9 cellular contexts compared by ENCODE assay signal in genomic region chr3:48467473-48468267, GRCh38. TPM values are rescaled to one million over a fixed set of nuclear protein-coding genes. Genes with fewer than 3 reads are reported as not detected.
DNase-seq lines count a peak whose midpoint lies in the region; ATAC-seq, FAIRE-seq and TF ChIP-seq lines count a peak whose summit lies in the region.
"Had no signal": no experiment of that assay in that cellular context is flagged by ENCODE, and none has a peak within 500 bp of the region (broad histone marks: within the 10 kb centered on the region; RNA-seq: fewer than 3 reads in every experiment).

No MANE protein-coding gene starts in this region.

- intact Hi-C loops in adrenal gland (cut with DNase I), result loop anchor here in 1 of 2 donors (5.0 kb wide), 1 partner anchor 35 kb away; the partner anchor contains the start of gene SHISA5
- intact Hi-C loops in thyroid gland (cut with DNase I), result loop anchor here (5.0 kb wide), 1 partner anchor 35 kb away; the partner anchor contains the start of gene SHISA5

- TF ChIP-seq POLR2A in adrenal gland (IDR thresholded peaks at IDR 0.05) (no peak), thyroid gland (IDR thresholded peaks at IDR 0.05) (no peak)

- FAIRE-seq in D721Med (lab: Jason Lieb, UNC), result no peak

- H3K9me3 Mint-ChIP-seq in activated T-cell treated with anti-CD3 and anti-CD28 coated beads, Interleukin-2, amount 50 U/mL, for 72 hours, result no peaks in the 10 kb centered on the region

- no peak for DNase-seq in activated T-cell treated with anti-CD3 and anti-CD28 coated beads, Interleukin-2, amount 50 U/mL, for 72 hours
- no peak for DNase-seq in activated T-cell treated with anti-CD3 and anti-CD28 coated beads, Interleukin-2, amount 50 U/mL, for 1 hour
- DNase-seq in adrenal gland (no peak), lung (ENCODE audit: low spot score) (no peak), thyroid gland (no peak), T1000 (lab: John Stamatoyannopoulos, UW) (no peak), D721Med (ENCODE audit: insufficient read length, low spot score) (no peak), NCI-H1417 treated with DMSO at 0.1 percent for 48 hours (lab: John Stamatoyannopoulos, UW) (no peak)
- DNase-seq: NCI-H2107 had no signal

- TF ChIP-seq CTCF in adrenal gland (IDR thresholded peaks at IDR 0.05), result no peak
- TF ChIP-seq CTCF in lung (IDR thresholded peaks at IDR 0.05; ENCODE audit: control extremely low read depth, extremely low read depth), result no peak
- no peak for TF ChIP-seq CTCF in thyroid gland (IDR thresholded peaks at IDR 0.05)
- no peak for TF ChIP-seq CTCF in D721Med (IDR thresholded peaks at IDR 0.05; ENCODE audit: insufficient read depth, missing control alignments)

- H3K27ac Mint-ChIP-seq in activated T-cell treated with anti-CD3 and anti-CD28 coated beads, Interleukin-2, amount 50 U/mL, for 72 hours, result peak overlapping the region; percentile 91

- peaks cover 63% of the 10 kb centered on the region for H3K4me1 Mint-ChIP-seq in activated T-cell treated with anti-CD3 and anti-CD28 coated beads, Interleukin-2, amount 50 U/mL, for 72 hours (ENCODE audit: low read depth)

- ATAC-seq in activated T-cell treated with anti-CD3 and anti-CD28 coated beads, Interleukin-2, amount 50 U/mL, for 72 hours (replicated peaks in 1 of 2), result no peak
- ATAC-seq in lung (ENCODE audit: insufficient read depth, low FRiP score), result no peak

- WGBS in adrenal gland, 4 donors, result 53 to 63% (median 59%) methylated on average over 5 to 7 of the region's 7 CpGs
- WGBS in lung, 2 donors, result 72 to 84% methylated on average over 7 of the region's 7 CpGs
- 81 to 85% methylated on average over 7 of the region's 7 CpGs for WGBS in thyroid gland, 2 donors

- H3K27ac ChIP-seq in adrenal gland (peak overlapping the region in 4 of 5 donors; percentile 29 to 100 (median 99)), lung (ENCODE audit: low read depth in 1 of 2, low read length in 1 of 2) (peak overlapping the region in 1 of 2 donors; percentile 98), thyroid gland (peak overlapping the region in 2 of 3 donors; percentile 100)

- H3K4me3 Mint-ChIP-seq in activated T-cell treated with anti-CD3 and anti-CD28 coated beads, Interleukin-2, amount 50 U/mL, for 72 hours, result peak overlapping the region; percentile 94 to 96

- H3K4me3 ChIP-seq in adrenal gland, result peak overlapping the region in 1 of 4 donors; percentile 72
- peak overlapping the region; percentile 48 for H3K4me3 ChIP-seq in lung
- no peak overlapping the region for H3K4me3 ChIP-seq in thyroid gland (replicated peaks in 1 of 3)

- H3K27me3 Mint-ChIP-seq in activated T-cell treated with anti-CD3 and anti-CD28 coated beads, Interleukin-2, amount 50 U/mL, for 72 hours (ENCODE audit: low read depth), result no peaks in the 10 kb centered on the region

- H3K36me3 ChIP-seq in adrenal gland (replicated peaks in 1 of 2), result peaks cover 0 to 33% of the 10 kb centered on the region in 2 donors
- H3K36me3 ChIP-seq in lung (ENCODE audit: control insufficient read depth in 2 of 2, insufficient read depth in 2 of 2, low read length in 2 of 2), result peaks cover 0 to 26% of the 10 kb centered on the region in 2 donors
- peaks cover 13 to 14% of the 10 kb centered on the region in 2 donors for H3K36me3 ChIP-seq in thyroid gland

- peaks cover 4 to 14% of the 10 kb centered on the region in 2 donors for H3K36me3 Mint-ChIP-seq in activated T-cell treated with anti-CD3 and anti-CD28 coated beads, Interleukin-2, amount 50 U/mL, for 72 hours (ENCODE audit: insufficient read depth in 2 of 2)

- peaks cover 37 to 70% of the 10 kb centered on the region in 2 donors for H3K4me1 ChIP-seq in adrenal gland (replicated peaks in 1 of 2)
- H3K4me1 ChIP-seq in lung (ENCODE audit: control insufficient read depth in 2 of 2, insufficient read depth in 2 of 2, low read length in 2 of 2), result peaks cover 0 to 36% of the 10 kb centered on the region in 2 donors
- H3K4me1 ChIP-seq in thyroid gland, result peaks cover 30 to 64% of the 10 kb centered on the region in 2 donors

- H3K9me3 ChIP-seq in adrenal gland (replicated peaks in 1 of 3), result no peaks in the 10 kb centered on the region
- no peaks in the 10 kb centered on the region for H3K9me3 ChIP-seq in lung (ENCODE audit: control insufficient read depth in 2 of 2, insufficient read depth in 1 of 2, low read length in 1 of 2)
- H3K9me3 ChIP-seq in thyroid gland, result no peaks in the 10 kb centered on the region

- no peaks in the 10 kb centered on the region for H3K27me3 ChIP-seq in adrenal gland
- no peaks in the 10 kb centered on the region for H3K27me3 ChIP-seq in lung (ENCODE audit: control insufficient read depth, insufficient read depth)
- no peaks in the 10 kb centered on the region for H3K27me3 ChIP-seq in thyroid gland

RNA-seq across cellular contexts. Expression of gene ATRIP, which starts 21.1 kb away (rescaled TPM):
- total RNA-seq in activated T-cell treated with anti-CD3 and anti-CD28 coated beads, Interleukin-2, amount 50 U/mL, for 72 hours, result 10 to 100 TPM; 15.6 to 19.9 TPM
- total RNA-seq in adrenal gland (10 to 100 TPM in 1 of 8 donors, 1 to 10 TPM in 7; 5.1 to 15.9 (median 6.7) TPM), lung (1 to 10 TPM; 7.1 to 7.6 TPM), thyroid gland (10 to 100 TPM in 2 of 4 donors, 1 to 10 TPM in 2; 8.4 to 13.9 (median 11.0) TPM)
- polyA plus RNA-seq in adrenal gland (1 to 10 TPM; 6.7 to 9.1 (median 8.4) TPM), lung (1 to 10 TPM; 4.8 to 5.4 TPM)

RNA-seq across cellular contexts. Expression of gene TMA7, which starts 27.6 kb away (rescaled TPM):
- 100 to 1,000 TPM; 263 to 285 TPM for total RNA-seq in activated T-cell treated with anti-CD3 and anti-CD28 coated beads, Interleukin-2, amount 50 U/mL, for 72 hours
- 100 to 1,000 TPM; 177 to 322 (median 224) TPM for total RNA-seq in adrenal gland
- 100 to 1,000 TPM; 489 to 891 (median 742) TPM for polyA plus RNA-seq in adrenal gland
- 100 to 1,000 TPM; 152 to 176 TPM for total RNA-seq in lung
- polyA plus RNA-seq in lung, result 100 to 1,000 TPM; 302 to 985 TPM
- 100 to 1,000 TPM; 133 to 413 (median 301) TPM for total RNA-seq in thyroid gland

RNA-seq across cellular contexts. Expression of gene CCDC51, which starts 27.8 kb away (rescaled TPM):
- 10 to 100 TPM; 13.5 to 16.7 TPM for total RNA-seq in activated T-cell treated with anti-CD3 and anti-CD28 coated beads, Interleukin-2, amount 50 U/mL, for 72 hours
- total RNA-seq in adrenal gland (10 to 100 TPM; 14.3 to 28.7 (median 19.5) TPM), lung (10 to 100 TPM in 1 of 2 donors, 1 to 10 TPM in 1; 8.4 to 14.4 TPM), thyroid gland (10 to 100 TPM in 3 of 4 donors, 1 to 10 TPM in 1; 8.6 to 17.0 (median 15.0) TPM)
- polyA plus RNA-seq in adrenal gland (10 to 100 TPM in 1 of 3 donors, 1 to 10 TPM in 2; 7.3 to 20.8 (median 8.0) TPM), lung (10 to 100 TPM in 1 of 2 donors, 1 to 10 TPM in 1; 6.6 to 13.8 TPM)

RNA-seq across cellular contexts. Expression of gene SHISA5, which starts 36.3 kb away (rescaled TPM):
- total RNA-seq in activated T-cell treated with anti-CD3 and anti-CD28 coated beads, Interleukin-2, amount 50 U/mL, for 72 hours, result 100 to 1,000 TPM in 1 of 2 donors, 10 to 100 TPM in 1; 69.3 to 101 TPM
- total RNA-seq in adrenal gland (100 to 1,000 TPM; 110 to 167 (median 133) TPM), lung (100 to 1,000 TPM in 1 of 2 donors, 10 to 100 TPM in 1; 70.5 to 184 TPM), thyroid gland (100 to 1,000 TPM in 3 of 4 donors, 10 to 100 TPM in 1; 100.0 to 120 (median 109) TPM)
- polyA plus RNA-seq in adrenal gland (10 to 100 TPM; 77.2 to 89.4 (median 85.6) TPM), lung (100 to 1,000 TPM in 1 of 2 donors, 10 to 100 TPM in 1; 87.2 to 176 TPM)

RNA-seq across cellular contexts. Expression of gene PLXNB1, which starts 37.8 kb away (rescaled TPM):
- 1 to 10 TPM; 3.2 to 6.1 TPM for total RNA-seq in activated T-cell treated with anti-CD3 and anti-CD28 coated beads, Interleukin-2, amount 50 U/mL, for 72 hours
- 10 to 100 TPM in 6 of 8 donors, 1 to 10 TPM in 2; 5.9 to 23.5 (median 13.7) TPM for total RNA-seq in adrenal gland
- 100 to 1,000 TPM in 1 of 3 donors, 10 to 100 TPM in 1, 1 to 10 TPM in 1; 6.1 to 115 (median 45.6) TPM for polyA plus RNA-seq in adrenal gland
- total RNA-seq in lung, result 100 to 1,000 TPM in 1 of 2 donors, 10 to 100 TPM in 1; 89.8 to 123 TPM
- polyA plus RNA-seq in lung, result 10 to 100 TPM; 36.0 to 82.4 TPM
- 100 to 1,000 TPM; 126 to 216 (median 138) TPM for total RNA-seq in thyroid gland
